Comparison of ENCODE assay signal across 8 cellular contexts in the genomic region with DNA sequence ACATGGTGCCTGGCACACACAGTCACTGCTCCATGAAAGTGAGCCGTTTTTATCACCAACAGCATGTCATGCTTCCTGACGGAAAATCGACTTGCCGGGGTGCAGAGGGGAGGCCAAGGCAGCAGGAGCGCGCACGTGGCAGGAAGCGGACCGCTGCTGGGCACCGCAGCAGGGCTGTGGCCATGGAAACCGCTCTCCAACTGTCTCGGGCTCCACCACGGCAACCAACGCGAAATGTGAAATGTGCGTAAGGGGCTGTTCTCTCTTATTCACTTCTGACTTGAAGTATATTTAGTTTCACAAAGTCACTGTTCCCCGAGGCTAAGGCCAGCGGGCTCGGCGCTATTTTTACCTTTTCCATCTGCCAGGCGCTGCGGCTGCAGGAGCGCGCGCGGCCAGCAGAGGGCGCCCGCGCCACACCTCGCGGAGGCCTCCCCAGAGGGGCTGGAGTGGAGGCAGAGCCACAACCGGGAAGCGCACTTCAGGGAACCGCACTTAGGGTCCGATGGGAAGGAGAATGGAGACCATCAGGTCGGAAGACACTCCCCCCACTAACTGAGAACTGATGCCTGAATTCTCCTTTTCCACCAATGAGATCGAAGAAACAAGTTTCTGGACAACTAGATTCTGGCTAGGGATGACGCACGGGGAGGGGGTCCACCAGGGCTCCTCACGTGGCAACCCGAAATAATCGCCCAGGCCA. TPM values are rescaled to one million over a fixed set of nuclear protein-coding genes. Genes with fewer than 3 reads are reported as not detected.
DNase-seq lines count a peak whose midpoint lies in the region; ATAC-seq, FAIRE-seq and TF ChIP-seq lines count a peak whose summit lies in the region.

No MANE protein-coding gene starts in this region.

- peaks cover 3% of the 10 kb centered on the region; the same call in 1 of the 2 replicates for H4K20me1 ChIP-seq in HepG2 (ENCODE audit: insufficient read depth, low read length)

- peak; percentile 93 for TF ChIP-seq CTCF in HepG2 (CRISPR knock-in tag; IDR thresholded peaks at IDR 0.05)

- ATAC-seq in HepG2 (peak; percentile 88), HG03460 (IDR thresholded peaks at IDR 0.05; ENCODE audit: unreplicated experiment) (no peak)

- no peaks in the 10 kb centered on the region for H3K27me3 Mint-ChIP-seq in activated CD4-positive, alpha-beta T cell treated with anti-CD3 and anti-CD28 coated beads, Interleukin-2, amount 10 ng/mL, durations not matched to agents 7 days and 5 days

- in situ Hi-C loops in HepG2 (cut with HindIII; ENCODE audit: extremely low pct_ligation_motif_present, low pct_unique_long_range_greater_than_20kb), result loop anchor here (5.0 kb wide), 1 partner anchor 68 kb away; no protein-coding TSS in a partner anchor

- H3K36me3 ChIP-seq in HepG2 (replicated peaks in 1 of 2; ENCODE audit: control insufficient read depth in 1 of 2, insufficient read depth in 2 of 2, low read length in 2 of 2), result peaks cover 32 to 87% of the 10 kb centered on the region in 2 experiments

- H3K9me3 Mint-ChIP-seq in activated CD4-positive, alpha-beta T cell treated with anti-CD3 and anti-CD28 coated beads, Interleukin-2, amount 10 ng/mL, durations not matched to agents 7 days and 5 days, result no peaks in the 10 kb centered on the region

- peak; percentile 59 for DNase-seq in COLO829 (ENCODE audit: low spot score)
- peak; percentile 59 for DNase-seq in activated CD4-positive, alpha-beta T cell treated with anti-CD3 and anti-CD28 coated beads, Interleukin-2, amount 10 ng/mL, durations not matched to agents 7 days and 5 days
- DNase-seq in dermis blood vessel endothelial cell, result peak; percentile 75
- DNase-seq in HepG2 (ENCODE audit: low spot score), result no peak
- DNase-seq in stimulated activated CD4-positive, alpha-beta T cell treated with anti-CD3 and anti-CD28 coated beads, TNF-alpha, amount 100 ng/mL, for 4 hours (ENCODE audit: low read depth in 3 of 3), result peak; percentile 34 to 43 (median 41)
- DNase-seq in A172 (ENCODE audit: low spot score), result no peak

- no peak overlapping the region for H3K4me3 ChIP-seq in HepG2 (replicated peaks in 1 of 3; ENCODE audit: insufficient read depth in 1 of 3, low read depth in 2 of 3, low read length in 3 of 3)

- BruUV-seq in HepG2 (replicated peaks; lab: Mats Ljungman, UMichigan), result TSS peak; percentile 14

- H3K4me2 ChIP-seq in HepG2 (ENCODE audit: low read depth, low read length), result no peak overlapping the region

- H3K9ac ChIP-seq in HepG2 (ENCODE audit: insufficient read depth, low read depth, low read length), result no peak overlapping the region

- POLR2A ChIA-PET in activated CD4-positive, alpha-beta T cell treated with anti-CD3 and anti-CD28 coated beads, Interleukin-2, amount 10 ng/mL, durations not matched to agents 7 days and 5 days (lab: Charles Lee), result no interaction called here
- POLR2A ChIA-PET in HepG2 (lab: Yijun Ruan, JAX), result no interaction called here

- TF ChIP-seq EP300 in Ishikawa (IDR thresholded peaks at IDR 0.05; ENCODE audit: borderline replicate concordance) (no peak), HepG2 (IDR thresholded peaks at IDR 0.05; ENCODE audit: low read depth in 2 of 2, low read length in 2 of 2) (no peak), HepG2 (CRISPR knock-in tag; IDR thresholded peaks at IDR 0.05; ENCODE audit: borderline replicate concordance) (no peak)

- FAIRE-seq in HepG2 (lab: Jason Lieb, UNC), result no peak

- no peak for TF ChIP-seq POLR2A in HepG2 (IDR thresholded peaks at IDR 0.05; ENCODE audit: insufficient read depth in 1 of 2, low read depth in 2 of 2, low read length in 2 of 2)

- H3K79me2 ChIP-seq in HepG2 (ENCODE audit: insufficient read depth, low read length), result no peaks in the 10 kb centered on the region

- intact Hi-C loops in HepG2 (cut with micrococcal nuclease; ENCODE audit: unreplicated experiment), result loop anchor here (2.0 to 5.0 kb wide), 2 partner anchors 58 to 65 kb away; no protein-coding TSS in a partner anchor

- no peak overlapping the region for H3K27ac ChIP-seq in HepG2 (ENCODE audit: extremely low read length, insufficient read depth, low read length)

- H3K4me1 Mint-ChIP-seq in activated CD4-positive, alpha-beta T cell treated with anti-CD3 and anti-CD28 coated beads, Interleukin-2, amount 10 ng/mL, durations not matched to agents 7 days and 5 days, result peaks cover 8% of the 10 kb centered on the region

- peaks cover 79% of the 10 kb centered on the region for H3K36me3 Mint-ChIP-seq in activated CD4-positive, alpha-beta T cell treated with anti-CD3 and anti-CD28 coated beads, Interleukin-2, amount 10 ng/mL, durations not matched to agents 7 days and 5 days (ENCODE audit: low read depth)

- no peaks in the 10 kb centered on the region for H3K27me3 ChIP-seq in HepG2 (ENCODE audit: control insufficient read depth in 1 of 2, insufficient read depth in 2 of 2, low read length in 2 of 2)

- H3K4me3 Mint-ChIP-seq in activated CD4-positive, alpha-beta T cell treated with anti-CD3 and anti-CD28 coated beads, Interleukin-2, amount 10 ng/mL, durations not matched to agents 7 days and 5 days, result no peak overlapping the region

- 67% methylated on average over 37 of the region's 42 CpGs for WGBS in HepG2 (ENCODE audit: low lambda C conversion rate)

- H3K4me1 ChIP-seq in HepG2 (ENCODE audit: insufficient read depth, low read length), result no peaks in the 10 kb centered on the region

- no peak overlapping the region for H2AFZ ChIP-seq in HepG2 (ENCODE audit: low read length)

- no peak overlapping the region for H3K27ac Mint-ChIP-seq in activated CD4-positive, alpha-beta T cell treated with anti-CD3 and anti-CD28 coated beads, Interleukin-2, amount 10 ng/mL, durations not matched to agents 7 days and 5 days

- H3K9me3 ChIP-seq in HepG2 (ENCODE audit: low read length), result no peaks in the 10 kb centered on the region

- CTCF ChIA-PET in activated CD4-positive, alpha-beta T cell treated with anti-CD3 and anti-CD28 coated beads, Interleukin-2, amount 10 ng/mL, durations not matched to agents 7 days and 5 days (lab: Charles Lee), result interaction anchor here (0.7 kb wide), 1 partner anchor 10 kb away, joined by 3 read pairs; no protein-coding TSS in a partner anchor
- CTCF ChIA-PET in HepG2 (lab: Yijun Ruan, JAX; ENCODE audit: low intra/inter-chr PET ratio, low total read pairs), result interaction anchor here (1.3 to 2.9 kb wide), 2 partner anchors 19 to 66 kb away, joined by 3 to 20 read pairs; a partner anchor contains a TSS

- TF ChIP-seq RAD21 in Ishikawa (IDR thresholded peaks at IDR 0.05; ENCODE audit: low read depth), result peak; percentile 53; the same call in 1 of the 2 replicates
- peak; percentile 84 for TF ChIP-seq RAD21 in HepG2 (CRISPR knock-in tag; IDR thresholded peaks at IDR 0.05)

RNA-seq across cellular contexts. Expression of a gene that starts 19.7 kb away (rescaled TPM):
- total RNA-seq in activated CD4-positive, alpha-beta T cell treated with anti-CD3 and anti-CD28 coated beads, Interleukin-2, amount 10 ng/mL, durations not matched to agents 7 days and 5 days, result 100 to 1,000 TPM; 118 to 121 TPM
- 118 and 122 TPM in 2 replicates for total RNA-seq in dermis blood vessel endothelial cell
- 55.8 and 58.3 TPM in 2 replicates for total RNA-seq in HepG2 (2016; rRNA removed; fragmentation: Illumina TruSeq; extraction: Trizol)
- total RNA-seq in HepG2 (2016; cell fraction: cytosol; rRNA removed; fragmentation: Illumina TruSeq; extraction: Trizol; ENCODE audit: low read depth), result 4.8 TPM in 2 replicates
- total RNA-seq in HepG2 (2016; cell fraction: insoluble cytoplasmic fraction; rRNA removed; fragmentation: Illumina TruSeq; extraction: Trizol), result 47.1 and 59.6 TPM in 2 replicates
- total RNA-seq in HepG2 (2016; cell fraction: membrane; rRNA removed; fragmentation: Illumina TruSeq; extraction: Trizol), result 18.1 and 20.4 TPM in 2 replicates
- 27.9 and 29.9 TPM in 2 replicates for total RNA-seq in HepG2 (2016; cell fraction: nucleus; rRNA removed; fragmentation: Illumina TruSeq; extraction: Trizol)
- 20.5 TPM in 2 replicates for polyA plus RNA-seq in HepG2 (2011; rRNA removed)
- polyA plus RNA-seq in HepG2 (2011; cell fraction: cytosol; rRNA removed), result 18.5 and 19.0 TPM in 2 replicates
- 42.4 and 51.1 TPM in 2 replicates for polyA plus RNA-seq in HepG2 (2011; cell fraction: nucleus; rRNA removed)
- polyA plus RNA-seq in HepG2 (2012), result 21.1 and 23.9 TPM in 2 replicates
- 2.8 and 3.2 TPM in 2 replicates for polyA plus RNA-seq in HepG2 (2016; cell fraction: cytosol; fragmentation: Illumina TruSeq; extraction: Trizol; ENCODE audit: low read depth)
- 46.1 and 61.1 TPM in 2 replicates for polyA plus RNA-seq in HepG2 (2016; cell fraction: insoluble cytoplasmic fraction; fragmentation: Illumina TruSeq; extraction: Trizol; ENCODE audit: low read depth)
- 11.0 and 11.8 TPM in 2 replicates for polyA plus RNA-seq in HepG2 (2016; cell fraction: membrane; fragmentation: Illumina TruSeq; extraction: Trizol; ENCODE audit: low read depth)
- 53.8 and 58.4 TPM in 2 replicates for polyA plus RNA-seq in HepG2 (2016; cell fraction: nucleus; fragmentation: Illumina TruSeq; extraction: Trizol; ENCODE audit: insufficient read depth, low read depth)
- polyA minus RNA-seq in HepG2 (2011; rRNA and poly(A)+ RNA removed; ENCODE audit: low replicate concordance), result 87.9 and 245 TPM in 2 replicates
- 23.5 and 33.8 TPM in 2 replicates for polyA minus RNA-seq in HepG2 (2011; cell fraction: cytosol; rRNA and poly(A)+ RNA removed)
- polyA minus RNA-seq in HepG2 (2011; cell fraction: nucleus; rRNA and poly(A)+ RNA removed), result 10.8 and 12.2 TPM in 2 replicates
- 37.6 and 43.6 TPM in 2 replicates for total RNA-seq in A172 (2014; rRNA removed; shearing (Covaris generic))

RNA-seq across cellular contexts. Expression of a gene that starts 47.8 kb away (rescaled TPM):
- total RNA-seq in activated CD4-positive, alpha-beta T cell treated with anti-CD3 and anti-CD28 coated beads, Interleukin-2, amount 10 ng/mL, durations not matched to agents 7 days and 5 days, result under 1 TPM; 0.10 TPM
- total RNA-seq in dermis blood vessel endothelial cell (not detected in 2 replicates), HepG2 (2016; rRNA removed; fragmentation: Illumina TruSeq; extraction: Trizol) (not detected in 2 replicates)
- not detected in 2 replicates for total RNA-seq in HepG2 (2016; cell fraction: cytosol; rRNA removed; fragmentation: Illumina TruSeq; extraction: Trizol; ENCODE audit: low read depth)
- not detected in 2 replicates for total RNA-seq in HepG2 (2016; cell fraction: insoluble cytoplasmic fraction; rRNA removed; fragmentation: Illumina TruSeq; extraction: Trizol)
- not detected in 2 replicates for total RNA-seq in HepG2 (2016; cell fraction: membrane; rRNA removed; fragmentation: Illumina TruSeq; extraction: Trizol)
- total RNA-seq in HepG2 (2016; cell fraction: nucleus; rRNA removed; fragmentation: Illumina TruSeq; extraction: Trizol), result not detected in 2 replicates
- not detected in 2 replicates for polyA plus RNA-seq in HepG2 (2011; rRNA removed)
- 0.03 TPM in 1 of 2 replicates, not detected in the other for polyA plus RNA-seq in HepG2 (2011; cell fraction: cytosol; rRNA removed)
- polyA plus RNA-seq in HepG2 (2011; cell fraction: nucleus; rRNA removed), result not detected in 2 replicates
- polyA plus RNA-seq in HepG2 (2012), result not detected in 2 replicates
- polyA plus RNA-seq in HepG2 (2016; cell fraction: cytosol; fragmentation: Illumina TruSeq; extraction: Trizol; ENCODE audit: low read depth), result not detected in 2 replicates
- not detected in 2 replicates for polyA plus RNA-seq in HepG2 (2016; cell fraction: insoluble cytoplasmic fraction; fragmentation: Illumina TruSeq; extraction: Trizol; ENCODE audit: low read depth)
- not detected in 2 replicates for polyA plus RNA-seq in HepG2 (2016; cell fraction: membrane; fragmentation: Illumina TruSeq; extraction: Trizol; ENCODE audit: low read depth)
- polyA plus RNA-seq in HepG2 (2016; cell fraction: nucleus; fragmentation: Illumina TruSeq; extraction: Trizol; ENCODE audit: insufficient read depth, low read depth), result not detected in 2 replicates
- polyA minus RNA-seq in HepG2 (2011; rRNA and poly(A)+ RNA removed; ENCODE audit: low replicate concordance), result not detected in 2 replicates
- polyA minus RNA-seq in HepG2 (2011; cell fraction: cytosol; rRNA and poly(A)+ RNA removed), result not detected in 2 replicates
- polyA minus RNA-seq in HepG2 (2011; cell fraction: nucleus; rRNA and poly(A)+ RNA removed), result not detected in 2 replicates
- total RNA-seq in A172 (2014; rRNA removed; shearing (Covaris generic)), result not detected in 2 replicates

Comparison
In these comparisons a context has a peak if more than half of its experiments do, and no peak if none do; other contexts are left out.
1. DNase-seq: peak in COLO829 (single experiment), activated CD4-positive, alpha-beta T cell treated with anti-CD3 and anti-CD28 coated beads, Interleukin-2, amount 10 ng/mL, durations not matched to agents 7 days and 5 days (single experiment), dermis blood vessel endothelial cell (single experiment) and stimulated activated CD4-positive, alpha-beta T cell treated with anti-CD3 and anti-CD28 coated beads, TNF-alpha, amount 100 ng/mL, for 4 hours (3 of 3); none in HepG2 (single experiment) and A172 (single experiment).